ENCODE assay signal across 21 cellular contexts in genomic region chr6:150184850-150185480, GRCh38. TPM values are rescaled to one million over a fixed set of nuclear protein-coding genes. Genes with fewer than 3 reads are reported as not detected.
DNase-seq lines count a peak whose midpoint lies in the region; ATAC-seq and TF ChIP-seq lines count a peak whose summit lies in the region.
"Had no signal": no experiment of that assay in that cellular context is flagged by ENCODE, and none has a peak within 500 bp of the region (broad histone marks: within the 10 kb centered on the region; RNA-seq: fewer than 3 reads in every experiment).

No MANE protein-coding gene starts in this region.

- H3K4me1 Mint-ChIP-seq in naive B cell: peaks cover 33 to 57% (median 56%) of the 10 kb centered on the region in 3 donors

- TF ChIP-seq CTCF in OCI-LY3 (IDR thresholded peaks at IDR 0.05; ENCODE audit: low read depth, low read length): no peak
- TF ChIP-seq CTCF in tibial nerve (IDR thresholded peaks at IDR 0.05): no peak

- no peak overlapping the region for H4K5ac ChIP-seq in mesendoderm (ENCODE audit: low read length)

- H3K23ac ChIP-seq in mesendoderm (ENCODE audit: low read length): no peak overlapping the region

- H2BK5ac ChIP-seq in mesendoderm (ENCODE audit: low read length): no peak overlapping the region

- H2BK15ac ChIP-seq in mesendoderm (replicated peaks; ENCODE audit: low read depth): no peak overlapping the region

- H3K4me3 Mint-ChIP-seq in naive B cell: peak overlapping the region in 7 of 8 donors; percentile 48 to 81 (median 58)
- H3K4me3 Mint-ChIP-seq: activated CD4-positive, alpha-beta memory T cell treated with anti-CD3 and anti-CD28 coated beads, Interleukin-2, amount 10 ng/mL, durations not matched to agents 7 days and 5 days; activated naive CD8-positive, alpha-beta T cell treated with anti-CD3 and anti-CD28 coated beads, Interleukin-2, amount 50 U/mL, for 24 hours had no signal

- H2BK120ac ChIP-seq in mesendoderm (ENCODE audit: low read depth, low read length): no peak overlapping the region

- H3K4me1 ChIP-seq in OCI-LY3 (ENCODE audit: low read length): peaks cover 47% of the 10 kb centered on the region
- no peaks in the 10 kb centered on the region for H3K4me1 ChIP-seq in mesendoderm (ENCODE audit: control insufficient read depth, low read depth, low read length)
- peaks cover 0 to 6% (median 0%) of the 10 kb centered on the region in 4 donors for H3K4me1 ChIP-seq in tibial nerve

- WGBS in mesendoderm (ENCODE audit: extremely low coverage, insufficient coverage, low lambda C conversion rate): no CpG with 5 or more reads among the region's 7 CpGs
- WGBS in tibial nerve, 2 donors: 73 to 80% methylated on average over 7 of the region's 7 CpGs

- H3K4me3 ChIP-seq in OCI-LY3 (ENCODE audit: low read length) (peak overlapping the region; percentile 39), mesendoderm (ENCODE audit: low read length) (no peak overlapping the region), tibial nerve (no peak overlapping the region)
- H3K4me3 ChIP-seq: GM23248, thoracic aorta had no signal

- H3K79me2 ChIP-seq in OCI-LY3 (ENCODE audit: low read length) (no peaks in the 10 kb centered on the region; the same call in 1 of the 2 replicates), mesendoderm (ENCODE audit: control insufficient read depth, insufficient read depth, low read length) (no peaks in the 10 kb centered on the region)

- no peak for TF ChIP-seq EP300 in tibial nerve (IDR thresholded peaks at IDR 0.05)

- ATAC-seq in GM18502 (IDR thresholded peaks at IDR 0.05; ENCODE audit: poor library complexity, unreplicated experiment) (peak; percentile 74), HG02973 (IDR thresholded peaks at IDR 0.05; ENCODE audit: unreplicated experiment) (peak; percentile 48), naive B cell (ENCODE audit: low read depth in 2 of 2) (peak; percentile 82)
- ATAC-seq: activated naive CD8-positive, alpha-beta T cell treated with anti-CD3 and anti-CD28 coated beads, Interleukin-2, amount 50 U/mL, for 24 hours had no signal

- H2AFZ ChIP-seq in OCI-LY3 (ENCODE audit: low read depth, low read length): no peak overlapping the region
- H2AFZ ChIP-seq: GM23248 had no signal

- H3K9me3 Mint-ChIP-seq in naive B cell: peaks cover 0 to 3% (median 0%) of the 10 kb centered on the region in 7 donors
- H3K9me3 Mint-ChIP-seq: activated CD4-positive, alpha-beta memory T cell treated with anti-CD3 and anti-CD28 coated beads, Interleukin-2, amount 10 ng/mL, durations not matched to agents 7 days and 5 days; activated naive CD8-positive, alpha-beta T cell treated with anti-CD3 and anti-CD28 coated beads, Interleukin-2, amount 50 U/mL, for 24 hours had no signal

- no peaks in the 10 kb centered on the region for H3K36me3 Mint-ChIP-seq in naive B cell

- H3K9me3 ChIP-seq in OCI-LY3 (ENCODE audit: insufficient read depth, low read length) (no peaks in the 10 kb centered on the region), tibial nerve (no peaks in the 10 kb centered on the region)
- H3K9me3 ChIP-seq: thoracic aorta had no signal

- H3K27ac ChIP-seq in OCI-LY3 (ENCODE audit: low read length) (peak overlapping the region; percentile 46), mesendoderm (ENCODE audit: low read depth, low read length) (no peak overlapping the region), tibial nerve (no peak overlapping the region)
- H3K27ac ChIP-seq: GM23248, RWPE1, thoracic aorta, VCaP had no signal

- H2AK5ac ChIP-seq in mesendoderm (ENCODE audit: low read length): no peak overlapping the region

- H3K36me3 ChIP-seq in OCI-LY3 (replicated peaks; ENCODE audit: low read depth, low read length) (no peaks in the 10 kb centered on the region), mesendoderm (ENCODE audit: control insufficient read depth, insufficient read depth, low read length) (no peaks in the 10 kb centered on the region), tibial nerve (no peaks in the 10 kb centered on the region)
- H3K36me3 ChIP-seq: thoracic aorta had no signal

- no peaks in the 10 kb centered on the region for H3K27me3 Mint-ChIP-seq in naive B cell

- TF ChIP-seq POLR2A in tibial nerve (IDR thresholded peaks at IDR 0.05): no peak

- H4K20me1 ChIP-seq in OCI-LY3 (ENCODE audit: insufficient read depth, low read length): no peaks in the 10 kb centered on the region

- H3K9ac ChIP-seq in OCI-LY3 (ENCODE audit: low read length): peak overlapping the region; percentile 9; the same call in 1 of the 2 replicates
- no peak overlapping the region for H3K9ac ChIP-seq in mesendoderm (ENCODE audit: low read length)
- H3K9ac ChIP-seq: GM23248 had no signal

- no peak overlapping the region for H3K56ac ChIP-seq in mesendoderm (ENCODE audit: low read length)

- H4K8ac ChIP-seq in mesendoderm (ENCODE audit: low read depth, low read length): no peak overlapping the region

- no peaks in the 10 kb centered on the region for H3K79me1 ChIP-seq in mesendoderm (ENCODE audit: low read length)

- DNase-seq in naive B cell: peak; percentile 24
- DNase-seq in middle frontal gyrus (ENCODE audit: extremely low spot score, low spot score): no peak
- no peak for DNase-seq in mesendoderm
- no peak for DNase-seq in tibial nerve (ENCODE audit: low spot score in 2 of 2)
- DNase-seq in anterior cingulate cortex (lab: John Stamatoyannopoulos, UW): no peak
- DNase-seq: activated CD4-positive, alpha-beta memory T cell treated with anti-CD3 and anti-CD28 coated beads, Interleukin-2, amount 10 ng/mL, durations not matched to agents 7 days and 5 days; activated naive CD8-positive, alpha-beta T cell treated with anti-CD3 and anti-CD28 coated beads, Interleukin-2, amount 50 U/mL, for 24 hours; activated T-cell treated with anti-CD3 and anti-CD28 coated beads, Interleukin-2, amount 50 U/mL, for 48 hours; DMS 273 treated with DMSO at 0.1 percent for 48 hours; effector memory CD4-positive, alpha-beta T cell; GM23248; hypothalamus; kidney glomerular epithelial cell; stimulated activated CD4-positive, alpha-beta T cell treated with anti-CD3 and anti-CD28 coated beads, Interleukin-4, amount 100 ng/mL, for 24 hours; stimulated activated CD8-positive, alpha-beta memory T cell treated with anti-CD3 and anti-CD28 coated beads, Interleukin-4, amount 100 ng/mL, for 48 hours had no signal

- no peaks in the 10 kb centered on the region for H3K27me3 ChIP-seq in OCI-LY3 (ENCODE audit: low read depth, low read length)
- H3K27me3 ChIP-seq in mesendoderm (ENCODE audit: insufficient read depth, low read length, poor library complexity): no peaks in the 10 kb centered on the region
- no peaks in the 10 kb centered on the region for H3K27me3 ChIP-seq in tibial nerve

- peak overlapping the region; percentile 79 to 89 (median 82) for H3K27ac Mint-ChIP-seq in naive B cell
- H3K27ac Mint-ChIP-seq: activated CD4-positive, alpha-beta memory T cell treated with anti-CD3 and anti-CD28 coated beads, Interleukin-2, amount 10 ng/mL, durations not matched to agents 7 days and 5 days; activated naive CD8-positive, alpha-beta T cell treated with anti-CD3 and anti-CD28 coated beads, Interleukin-2, amount 50 U/mL, for 24 hours had no signal

- no peak overlapping the region for H3K18ac ChIP-seq in mesendoderm (ENCODE audit: low read length)

- no peak overlapping the region for H3K4ac ChIP-seq in mesendoderm (ENCODE audit: low read depth, low read length)

- H3K4me2 ChIP-seq in OCI-LY3 (ENCODE audit: low read length): peak overlapping the region; percentile 77
- H3K4me2 ChIP-seq in mesendoderm (ENCODE audit: low read length): no peak overlapping the region

RNA-seq across cellular contexts. Expression of gene PPP1R14C, which starts 42.1 kb away (rescaled TPM):
- under 1 TPM in 1 of 6 donors, not detected in 5; 0.22 TPM for polyA plus RNA-seq in naive B cell (ENCODE audit: low read depth in 6 of 6)
- 0.59 TPM for polyA plus RNA-seq in mesendoderm (2013, experiment 1 of 2)
- 0.57 TPM for polyA plus RNA-seq in mesendoderm (2013, experiment 2 of 2)
- under 1 TPM in 1 of 4 donors, not detected in 3; 0.42 TPM for total RNA-seq in tibial nerve
